15 cellular contexts compared by ENCODE assay signal in the genomic region with DNA sequence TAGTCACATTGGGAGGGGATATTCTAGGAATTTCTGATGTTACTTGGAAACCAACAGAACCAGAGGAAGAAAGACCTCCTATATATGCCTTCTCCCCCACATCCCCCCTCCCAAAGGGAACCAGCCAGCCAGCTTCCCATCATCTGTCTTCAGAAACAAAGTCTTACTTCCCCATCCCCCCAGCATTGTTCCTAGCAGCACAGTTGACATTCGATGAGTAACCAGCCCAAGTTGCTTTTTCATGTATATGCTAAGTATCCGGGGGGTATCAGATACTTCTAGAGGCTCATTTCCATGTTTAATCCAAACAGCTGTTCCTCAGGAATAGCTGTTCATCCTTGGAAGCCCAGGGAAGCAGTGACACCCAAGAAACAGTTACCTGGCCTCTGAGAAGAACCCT. TPM values are rescaled to one million over a fixed set of nuclear protein-coding genes. Genes with fewer than 3 reads are reported as not detected.
DNase-seq lines count a peak whose midpoint lies in the region; ATAC-seq and TF ChIP-seq lines count a peak whose summit lies in the region.
"Had no signal": no experiment of that assay in that cellular context is flagged by ENCODE, and none has a peak within 500 bp of the region (broad histone marks: within the 10 kb centered on the region; RNA-seq: fewer than 3 reads in every experiment).

No MANE protein-coding gene starts in this region.

- POLR2A ChIA-PET in A673 (lab: Charles Lee; ENCODE audit: low non-redundant PET), result no interaction called here
- POLR2A ChIA-PET in WTC11 (lab: Charles Lee), result interaction anchor here (0.6 to 1.8 kb wide), 4 partner anchors 25 to 62 kb away, joined by 3 to 8 read pairs (median 4); a partner anchor contains a TSS

- H3K27me3 Mint-ChIP-seq in WTC11 (ENCODE audit: low read depth), result no peaks in the 10 kb centered on the region

- DNase-seq in A673 (ENCODE audit: low spot score) (no peak), H7 (peak; percentile 64), WTC11 (ENCODE audit: low spot score) (peak; percentile 20), iPS-NIHi11 (ENCODE audit: low spot score) (peak; percentile 40), H4 (ENCODE audit: low spot score) (no peak), dermis blood vessel endothelial cell (no peak)
- DNase-seq: CD8-positive, alpha-beta T cell; GF-D8; GM23248; NCI-H1417 treated with DMSO at 0.1 percent for 48 hours; NCI-H2029 treated with DMSO at 0.1 percent for 48 hours; NCI-H2227 treated with DMSO at 0.1 percent for 48 hours; NCI-H526 had no signal

- H3K4me3 Mint-ChIP-seq in WTC11, result peak overlapping the region; percentile 13; the same call in 1 of the 2 replicates
- H3K4me3 Mint-ChIP-seq: CD8-positive, alpha-beta T cell had no signal

- ATAC-seq in WTC11 (peak; percentile 63), GM18867 (IDR thresholded peaks at IDR 0.05; ENCODE audit: unreplicated experiment) (no peak)
- ATAC-seq: CD8-positive, alpha-beta T cell had no signal

- CTCF ChIA-PET in A673 (lab: Charles Lee) (no interaction called here), WTC11 (lab: Charles Lee) (interaction anchor here (0.9 to 3.2 kb wide), 26 partner anchors 8 to 492 kb away, joined by 3 to 16 read pairs (median 4); a partner anchor contains a TSS)

- H3K27me3 ChIP-seq in A673 (replicated peaks; ENCODE audit: insufficient read depth, low read depth, low read length, poor library complexity), result no peaks in the 10 kb centered on the region
- no peaks in the 10 kb centered on the region for H3K27me3 ChIP-seq in H7 (ENCODE audit: control insufficient read depth, insufficient read depth, low read length)

- H3K4me3 ChIP-seq in A673 (ENCODE audit: low read depth, low read length, poor library complexity, severe bottlenecking) (no peak overlapping the region), H7 (ENCODE audit: insufficient read depth, low read depth, low read length) (no peak overlapping the region)
- H3K4me3 ChIP-seq: GM23248 had no signal

- H3K27ac ChIP-seq in A673 (ENCODE audit: low read depth, low read length, poor library complexity, severe bottlenecking), result no peak overlapping the region
- H3K27ac ChIP-seq: GM23248 had no signal

- H3K4me1 ChIP-seq in A673 (ENCODE audit: insufficient read depth, low read length, poor library complexity, severe bottlenecking), result no peaks in the 10 kb centered on the region

- intact Hi-C loops in A673 (cut with micrococcal nuclease; ENCODE audit: unreplicated experiment), result no loop called here

- no peaks in the 10 kb centered on the region for H3K9me3 ChIP-seq in A673 (ENCODE audit: low read depth, low read length, poor library complexity, severe bottlenecking)

- TF ChIP-seq CTCF in A673 (conservative IDR thresholded peaks at IDR 0.05; ENCODE audit: low read depth, low read length) (no peak), WTC11 (IDR thresholded peaks at IDR 0.05) (no peak)

- H3K36me3 ChIP-seq in A673 (ENCODE audit: insufficient read depth, low read length, poor library complexity, severe bottlenecking), result peaks cover 79% of the 10 kb centered on the region
- H3K36me3 ChIP-seq in H7 (replicated peaks; ENCODE audit: control insufficient read depth, insufficient read depth, low read length), result peaks cover 7% of the 10 kb centered on the region

- H3K27ac Mint-ChIP-seq in WTC11, result peak overlapping the region; percentile 91
- H3K27ac Mint-ChIP-seq: CD8-positive, alpha-beta T cell had no signal

- peaks cover 29% of the 10 kb centered on the region for H3K36me3 Mint-ChIP-seq in WTC11

- TSS peak; percentile 5 for BruUV-seq in A673 (replicated peaks; lab: Mats Ljungman, UMichigan)

- peaks cover 43% of the 10 kb centered on the region for H3K4me1 Mint-ChIP-seq in WTC11

- H3K9me3 Mint-ChIP-seq in WTC11, result no peaks in the 10 kb centered on the region
- H3K9me3 Mint-ChIP-seq: CD8-positive, alpha-beta T cell had no signal

TF ChIP-seq in WTC11, 78 proteins besides CTCF, POLR2A, EP300 and RAD21:
- TF ChIP-seq, protein P1, sequence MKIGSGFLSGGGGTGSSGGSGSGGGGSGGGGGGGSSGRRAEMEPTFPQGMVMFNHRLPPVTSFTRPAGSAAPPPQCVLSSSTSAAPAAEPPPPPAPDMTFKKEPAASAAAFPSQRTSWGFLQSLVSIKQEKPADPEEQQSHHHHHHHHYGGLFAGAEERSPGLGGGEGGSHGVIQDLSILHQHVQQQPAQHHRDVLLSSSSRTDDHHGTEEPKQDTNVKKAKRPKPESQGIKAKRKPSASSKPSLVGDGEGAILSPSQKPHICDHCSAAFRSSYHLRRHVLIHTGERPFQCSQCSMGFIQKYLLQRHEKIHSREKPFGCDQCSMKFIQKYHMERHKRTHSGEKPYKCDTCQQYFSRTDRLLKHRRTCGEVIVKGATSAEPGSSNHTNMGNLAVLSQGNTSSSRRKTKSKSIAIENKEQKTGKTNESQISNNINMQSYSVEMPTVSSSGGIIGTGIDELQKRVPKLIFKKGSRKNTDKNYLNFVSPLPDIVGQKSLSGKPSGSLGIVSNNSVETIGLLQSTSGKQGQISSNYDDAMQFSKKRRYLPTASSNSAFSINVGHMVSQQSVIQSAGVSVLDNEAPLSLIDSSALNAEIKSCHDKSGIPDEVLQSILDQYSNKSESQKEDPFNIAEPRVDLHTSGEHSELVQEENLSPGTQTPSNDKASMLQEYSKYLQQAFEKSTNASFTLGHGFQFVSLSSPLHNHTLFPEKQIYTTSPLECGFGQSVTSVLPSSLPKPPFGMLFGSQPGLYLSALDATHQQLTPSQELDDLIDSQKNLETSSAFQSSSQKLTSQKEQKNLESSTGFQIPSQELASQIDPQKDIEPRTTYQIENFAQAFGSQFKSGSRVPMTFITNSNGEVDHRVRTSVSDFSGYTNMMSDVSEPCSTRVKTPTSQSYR (CRISPR knock-in tag; IDR thresholded peaks at IDR 0.05), result 0 out of 2 replicates have a peak, but pooled peaks have one; percentile 26
- TF ChIP-seq IRF2 (CRISPR knock-in tag; IDR thresholded peaks at IDR 0.05; ENCODE audit: borderline replicate concordance, low read depth), result no peak

RNA-seq across cellular contexts. Expression of a gene that starts 16.0 kb away (rescaled TPM):
- total RNA-seq in A673 (2021) (50.8 and 50.9 TPM in 2 replicates), WTC11 (2021) (21.7 to 25.9 TPM (median 22.8 TPM) in 3 replicates), dermis blood vessel endothelial cell (31.0 and 46.1 TPM in 2 replicates)
- total RNA-seq in H7 (2014; rRNA removed; shearing (Covaris generic)), result 9.6 and 14.2 TPM in 2 replicates
- 10.1 and 10.4 TPM in 2 replicates for total RNA-seq in H4 (2014; rRNA removed; shearing (Covaris generic))

RNA-seq across cellular contexts. Expression of a gene that starts 24.8 kb away (rescaled TPM):
- total RNA-seq in A673 (2021) (7.1 and 10.8 TPM in 2 replicates), WTC11 (2021) (42.3 to 63.8 TPM (median 62.9 TPM) in 3 replicates), dermis blood vessel endothelial cell (29.5 and 30.6 TPM in 2 replicates)
- 58.3 and 60.9 TPM in 2 replicates for total RNA-seq in H7 (2014; rRNA removed; shearing (Covaris generic))
- total RNA-seq in H4 (2014; rRNA removed; shearing (Covaris generic)), result 43.2 and 49.0 TPM in 2 replicates

RNA-seq across cellular contexts. Expression of a gene that starts 30.7 kb away (rescaled TPM):
- total RNA-seq in A673 (2021) (0.33 and 0.62 TPM in 2 replicates), WTC11 (2021) (0.46 to 0.92 TPM (median 0.72 TPM) in 3 replicates), dermis blood vessel endothelial cell (1.0 and 2.1 TPM in 2 replicates)
- total RNA-seq in H7 (2014; rRNA removed; shearing (Covaris generic)), result 0.31 and 0.48 TPM in 2 replicates
- 0.45 TPM in 1 of 2 replicates, not detected in the other for total RNA-seq in H4 (2014; rRNA removed; shearing (Covaris generic))
- total RNA-seq: GM23248, SK-MEL-5 had no signal

RNA-seq across cellular contexts. Expression of a gene that starts 44.1 kb away (rescaled TPM):
- 44.8 and 51.1 TPM in 2 replicates for total RNA-seq in A673 (2021)
- total RNA-seq in H7 (2014; rRNA removed; shearing (Covaris generic)), result 14.2 and 16.1 TPM in 2 replicates
- 29.7 to 36.4 TPM (median 31.0 TPM) in 3 replicates for total RNA-seq in WTC11 (2021)
- 8.5 and 13.5 TPM in 2 replicates for total RNA-seq in H4 (2014; rRNA removed; shearing (Covaris generic))
- total RNA-seq in dermis blood vessel endothelial cell, result 4.8 and 10.7 TPM in 2 replicates

Comparison
In these comparisons a context has a peak if more than half of its experiments do, and no peak if none do; other contexts are left out.
1. DNase-seq: peak in H7 (single experiment), WTC11 (single experiment) and iPS-NIHi11 (single experiment); none in A673 (single experiment), H4 (single experiment) and dermis blood vessel endothelial cell (single experiment).